In genomic region chr17:4199818-4200402, GRCh38 we compare ENCODE assay signal across 8 cellular contexts. TPM values are rescaled to one million over a fixed set of nuclear protein-coding genes. Genes with fewer than 3 reads are reported as not detected.
DNase-seq lines count a peak whose midpoint lies in the region; ATAC-seq and TF ChIP-seq lines count a peak whose summit lies in the region.

No MANE protein-coding gene starts in this region.

- no peaks in the 10 kb centered on the region for H3K9me3 ChIP-seq in hepatocyte (ENCODE audit: low read depth)

- DNase-seq in ACHN (peak; percentile 55), GM06990 (ENCODE audit: extremely low read depth, insufficient read length) (no peak), NCI-H2171 (lab: John Stamatoyannopoulos, UW) (peak; percentile 66), hepatocyte (ENCODE audit: low spot score) (peak; percentile 69), 8988T (no peak)
- DNase-seq in activated naive CD8-positive, alpha-beta T cell treated with anti-CD3 and anti-CD28 coated beads for 36 hours = peak; percentile 27
- peak; percentile 19 to 28 for DNase-seq in stimulated activated CD4-positive, alpha-beta T cell treated with anti-CD3 and anti-CD28 coated beads, Interleukin-2, amount 100 ng/mL, for 48 hours

- in situ Hi-C loops in ACHN (cut with HindIII; ENCODE audit: low pct_ligation_motif_present, low pct_unique_long_range_greater_than_20kb, low sequenced_read_pairs) = loop anchor here (25.0 kb wide), 1 partner anchor 212 kb away; no protein-coding TSS in a partner anchor

- H3K4me3 ChIP-seq in GM06990 (replicated peaks; ENCODE audit: low read depth, low read length) (no peak overlapping the region), hepatocyte (no peak overlapping the region)

- H3K9me3 Mint-ChIP-seq in activated naive CD8-positive, alpha-beta T cell treated with anti-CD3 and anti-CD28 coated beads for 36 hours = no peaks in the 10 kb centered on the region

- peaks cover 12% of the 10 kb centered on the region for H3K36me3 ChIP-seq in GM06990 (ENCODE audit: control insufficient read depth, insufficient read depth, low read length)
- no peaks in the 10 kb centered on the region for H3K36me3 ChIP-seq in hepatocyte (replicated peaks; ENCODE audit: insufficient read depth, low read depth)

- TF ChIP-seq CTCF in GM06990 (IDR thresholded peaks at IDR 0.05; ENCODE audit: insufficient read depth, low read length, poor library complexity, severe bottlenecking) (peak; percentile 75), hepatocyte (IDR thresholded peaks at IDR 0.05; ENCODE audit: poor library complexity) (peak; percentile 66)

- H3K27me3 ChIP-seq in GM06990 (replicated peaks; ENCODE audit: control insufficient read depth, insufficient read depth, low read length) = no peaks in the 10 kb centered on the region
- no peaks in the 10 kb centered on the region for H3K27me3 ChIP-seq in hepatocyte

- peaks cover 27% of the 10 kb centered on the region for H3K36me3 Mint-ChIP-seq in activated naive CD8-positive, alpha-beta T cell treated with anti-CD3 and anti-CD28 coated beads for 36 hours

- no peaks in the 10 kb centered on the region for H3K4me1 ChIP-seq in hepatocyte (ENCODE audit: insufficient read depth)

- H2AFZ ChIP-seq in hepatocyte = no peak overlapping the region

- no peak for ATAC-seq in GM21447 (IDR thresholded peaks at IDR 0.05; ENCODE audit: unreplicated experiment)

- H3K4me3 Mint-ChIP-seq in activated naive CD8-positive, alpha-beta T cell treated with anti-CD3 and anti-CD28 coated beads for 36 hours = no peak overlapping the region

- no peaks in the 10 kb centered on the region for H4K20me1 ChIP-seq in hepatocyte (ENCODE audit: insufficient read depth, poor library complexity, severe bottlenecking)

- H3K27ac ChIP-seq in hepatocyte = no peak overlapping the region

- H3K79me2 ChIP-seq in hepatocyte = no peaks in the 10 kb centered on the region

- H3K27ac Mint-ChIP-seq in activated naive CD8-positive, alpha-beta T cell treated with anti-CD3 and anti-CD28 coated beads for 36 hours = no peak overlapping the region

- no peak overlapping the region for H3K4me2 ChIP-seq in hepatocyte

- H3K9me2 ChIP-seq in hepatocyte (replicated peaks; ENCODE audit: insufficient read depth) = no peaks in the 10 kb centered on the region

- H3K27me3 Mint-ChIP-seq in activated naive CD8-positive, alpha-beta T cell treated with anti-CD3 and anti-CD28 coated beads for 36 hours = no peaks in the 10 kb centered on the region

- H3K4me1 Mint-ChIP-seq in activated naive CD8-positive, alpha-beta T cell treated with anti-CD3 and anti-CD28 coated beads for 36 hours = peaks cover 6% of the 10 kb centered on the region

- 64% methylated on average over 9 of the region's 9 CpGs for WGBS in hepatocyte (ENCODE audit: low lambda C conversion rate, missing lambda C conversion rate)

RNA-seq across cellular contexts. Expression of gene CYB5D2, which starts 56.9 kb away (rescaled TPM):
- 10 to 100 TPM; 11.0 to 11.6 TPM for total RNA-seq in activated naive CD8-positive, alpha-beta T cell treated with anti-CD3 and anti-CD28 coated beads for 36 hours
- total RNA-seq in hepatocyte = 23.1 and 25.6 TPM in 2 replicates
- polyA plus RNA-seq in hepatocyte = 24.0 and 28.4 TPM in 2 replicates

RNA-seq across cellular contexts. Expression of gene ZZEF1, which starts 57.1 kb away (rescaled TPM):
- total RNA-seq in activated naive CD8-positive, alpha-beta T cell treated with anti-CD3 and anti-CD28 coated beads for 36 hours = 10 to 100 TPM; 23.7 to 27.0 TPM
- total RNA-seq in hepatocyte = 32.7 and 33.9 TPM in 2 replicates
- polyA plus RNA-seq in hepatocyte = 5.7 and 10.9 TPM in 2 replicates

Comparison
In these comparisons a context has a peak if more than half of its experiments do, and no peak if none do; other contexts are left out.
1. DNase-seq: peak in ACHN (single experiment), NCI-H2171 (single experiment), activated naive CD8-positive, alpha-beta T cell treated with anti-CD3 and anti-CD28 coated beads for 36 hours (single experiment), hepatocyte (single experiment) and stimulated activated CD4-positive, alpha-beta T cell treated with anti-CD3 and anti-CD28 coated beads, Interleukin-2, amount 100 ng/mL, for 48 hours (2 of 2); none in GM06990 (single experiment) and 8988T (single experiment).